20 cellular contexts compared by ENCODE assay signal in genomic region chr21:30102881-30103280, GRCh38.
DNase-seq lines count a peak whose midpoint lies in the region; TF ChIP-seq lines count a peak whose summit lies in the region.
"Had no signal": no experiment of that assay in that cellular context is flagged by ENCODE, and none has a peak within 500 bp of the region (broad histone marks: within the 10 kb centered on the region; RNA-seq: fewer than 3 reads in every experiment).

No MANE protein-coding gene starts in this region.

- no peaks in the 10 kb centered on the region for H3K9me3 ChIP-seq in BE2C
- H3K9me3 ChIP-seq: ovary, upper lobe of left lung had no signal

- no peak overlapping the region for H3K4me3 Mint-ChIP-seq in activated naive CD4-positive, alpha-beta T cell treated with anti-CD3 and anti-CD28 coated beads, Interleukin-2, amount 10 ng/mL, durations not matched to agents 7 days and 5 days
- H3K4me3 Mint-ChIP-seq: activated CD4-positive, alpha-beta T cell treated with anti-CD3 and anti-CD28 coated beads for 36 hours; naive B cell had no signal

- H3K4me3 ChIP-seq in epithelial cell of esophagus (ENCODE audit: low read length) (no peak overlapping the region), BE2C (ENCODE audit: low read depth, low read length) (no peak overlapping the region)
- H3K4me3 ChIP-seq: ovary, upper lobe of left lung had no signal

- no peak for TF ChIP-seq CTCF in epithelial cell of esophagus (IDR thresholded peaks at IDR 0.05; ENCODE audit: insufficient read depth, low read depth, low read length, missing control alignments)
- no peak for TF ChIP-seq CTCF in BE2C (IDR thresholded peaks at IDR 0.05; ENCODE audit: low read depth, low read length)

- CTCF ChIA-PET in activated naive CD4-positive, alpha-beta T cell treated with anti-CD3 and anti-CD28 coated beads, Interleukin-2, amount 10 ng/mL, durations not matched to agents 7 days and 5 days (lab: Charles Lee): no interaction called here

- no peak overlapping the region for H3K27ac Mint-ChIP-seq in activated naive CD4-positive, alpha-beta T cell treated with anti-CD3 and anti-CD28 coated beads, Interleukin-2, amount 10 ng/mL, durations not matched to agents 7 days and 5 days
- H3K27ac Mint-ChIP-seq: activated CD4-positive, alpha-beta T cell treated with anti-CD3 and anti-CD28 coated beads for 36 hours; naive B cell had no signal

- H3K27me3 ChIP-seq in BE2C: no peaks in the 10 kb centered on the region
- H3K27me3 ChIP-seq: ovary, upper lobe of left lung had no signal

- no peaks in the 10 kb centered on the region for H3K36me3 ChIP-seq in BE2C
- H3K36me3 ChIP-seq: ovary, upper lobe of left lung had no signal

- H3K4me1 Mint-ChIP-seq in activated naive CD4-positive, alpha-beta T cell treated with anti-CD3 and anti-CD28 coated beads, Interleukin-2, amount 10 ng/mL, durations not matched to agents 7 days and 5 days: no peaks in the 10 kb centered on the region
- H3K4me1 Mint-ChIP-seq: activated CD4-positive, alpha-beta T cell treated with anti-CD3 and anti-CD28 coated beads for 36 hours; naive B cell had no signal

- no peaks in the 10 kb centered on the region for H3K36me3 Mint-ChIP-seq in activated naive CD4-positive, alpha-beta T cell treated with anti-CD3 and anti-CD28 coated beads, Interleukin-2, amount 10 ng/mL, durations not matched to agents 7 days and 5 days
- H3K36me3 Mint-ChIP-seq: naive B cell had no signal

- H3K4me1 ChIP-seq in BE2C: no peaks in the 10 kb centered on the region
- H3K4me1 ChIP-seq: upper lobe of left lung had no signal

- H3K9me3 Mint-ChIP-seq in activated naive CD4-positive, alpha-beta T cell treated with anti-CD3 and anti-CD28 coated beads, Interleukin-2, amount 10 ng/mL, durations not matched to agents 7 days and 5 days: no peaks in the 10 kb centered on the region

- H3K27me3 Mint-ChIP-seq in activated naive CD4-positive, alpha-beta T cell treated with anti-CD3 and anti-CD28 coated beads, Interleukin-2, amount 10 ng/mL, durations not matched to agents 7 days and 5 days: no peaks in the 10 kb centered on the region
- H3K27me3 Mint-ChIP-seq: naive B cell had no signal

- DNase-seq in SIG-M5 treated with dmso at 0.1 percent for 504 hours (lab: John Stamatoyannopoulos, UW; ENCODE audit: unreplicated experiment) (peak; percentile 23), SIG-M5 (lab: John Stamatoyannopoulos, UW) (no peak), NCI-H774 (lab: John Stamatoyannopoulos, UW) (peak; percentile 51), epithelial cell of esophagus (ENCODE audit: low read depth) (peak; percentile 38), GM19238 (ENCODE audit: insufficient read length, low spot score) (no peak), BE2C (no peak)
- DNase-seq in activated naive CD4-positive, alpha-beta T cell treated with anti-CD3 and anti-CD28 coated beads, Interleukin-2, amount 10 ng/mL, durations not matched to agents 7 days and 5 days: no peak
- DNase-seq in activated CD4-positive, alpha-beta T cell treated with anti-CD3 and anti-CD28 coated beads, Interleukin-2, amount 50 U/mL, for 4 hours: no peak
- DNase-seq: activated CD4-positive, alpha-beta T cell treated with anti-CD3 and anti-CD28 coated beads for 36 hours; activated naive CD4-positive, alpha-beta T cell treated with anti-CD3 and anti-CD28 coated beads, Interleukin-2, amount 50 U/mL, for 16 hours; activated T-cell treated with anti-CD3 and anti-CD28 coated beads, Interleukin-2, amount 50 U/mL, for 48 hours; dermis blood vessel endothelial cell; GDM1; mesenchymal stem cell; naive B cell; NCI-H1694; NCI-H446; ovary; Right ventricle myocardium superior; upper lobe of left lung had no signal

Comparison
In these comparisons a context has a peak if more than half of its experiments do, and no peak if none do; other contexts are left out.
1. DNase-seq: peak in SIG-M5 treated with dmso at 0.1 percent for 504 hours (single experiment), NCI-H774 (single experiment) and epithelial cell of esophagus (single experiment); none in SIG-M5 (single experiment), activated naive CD4-positive, alpha-beta T cell treated with anti-CD3 and anti-CD28 coated beads, Interleukin-2, amount 10 ng/mL, durations not matched to agents 7 days and 5 days (single experiment), GM19238 (single experiment), BE2C (single experiment) and activated CD4-positive, alpha-beta T cell treated with anti-CD3 and anti-CD28 coated beads, Interleukin-2, amount 50 U/mL, for 4 hours (0 of 2).